Comparison of ENCODE assay signal across 8 cellular contexts in the genomic region with DNA sequence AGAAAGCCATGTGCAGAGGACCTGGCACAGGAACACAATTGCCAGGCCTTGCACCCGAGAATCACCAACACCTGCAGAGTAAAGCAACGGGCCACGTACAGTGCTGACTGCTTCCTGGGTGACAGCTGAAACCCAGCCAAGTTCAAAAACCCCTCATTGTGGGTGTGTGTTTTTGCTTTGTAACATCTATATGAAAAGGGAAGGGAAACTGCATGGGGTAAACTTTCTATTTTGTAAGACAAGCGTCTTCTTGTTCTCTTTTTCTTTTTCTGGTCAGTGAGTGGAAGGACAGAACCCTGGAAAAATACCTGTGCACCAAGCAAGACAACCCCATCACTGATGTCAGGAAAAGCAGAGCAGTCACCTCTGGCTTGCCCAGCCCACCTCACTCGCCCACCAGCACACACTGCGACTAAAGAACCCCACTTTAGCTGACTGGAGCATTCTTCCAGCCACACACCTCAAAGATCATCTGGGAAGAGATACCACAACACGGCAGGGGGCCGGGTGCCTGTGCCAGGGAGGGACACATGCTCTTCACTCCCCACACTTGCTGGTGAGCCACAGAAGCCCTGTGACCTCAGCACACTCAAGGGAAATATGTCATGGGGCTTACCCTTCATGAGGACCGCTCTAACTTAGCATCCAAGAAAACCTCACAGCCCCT.
DNase-seq lines count a peak whose midpoint lies in the region; ATAC-seq and TF ChIP-seq lines count a peak whose summit lies in the region.

No MANE protein-coding gene starts in this region.

- intact Hi-C loops in spleen (cut with DNase I; ENCODE audit: low total_unique reads) = no loop called here

- H3K4me2 ChIP-seq in DOHH2 (ENCODE audit: low read length) (peak overlapping the region; percentile 72), SU-DHL-6 (ENCODE audit: low read depth, low read length, poor library complexity, severe bottlenecking) (peak overlapping the region; percentile 66), SK-N-SH (no peak overlapping the region)

- POLR2A ChIA-PET in SK-N-SH (lab: Yijun Ruan, JAX) = no interaction called here

- H3K79me2 ChIP-seq in DOHH2 (ENCODE audit: control insufficient read depth, low read length) = no peaks in the 10 kb centered on the region
- no peaks in the 10 kb centered on the region for H3K79me2 ChIP-seq in SU-DHL-6 (ENCODE audit: insufficient read depth, low read length)
- H3K79me2 ChIP-seq in SK-N-SH (ENCODE audit: insufficient read depth) = no peaks in the 10 kb centered on the region

- TF ChIP-seq RAD21 in SK-N-SH (IDR thresholded peaks at IDR 0.05; ENCODE audit: low read length) = no peak

- WGBS in spleen, 5 donors = 45 to 57% (median 51%) methylated on average over 9 of the region's 9 CpGs
- WGBS in SK-N-SH (ENCODE audit: low lambda C conversion rate) = 53% methylated on average over 8 of the region's 9 CpGs

- no peak for TF ChIP-seq POLR2A in spleen (IDR thresholded peaks at IDR 0.05)

- H2AFZ ChIP-seq in SU-DHL-6 (ENCODE audit: low read depth, low read length, severe bottlenecking) (peak overlapping the region; percentile 29), SK-N-SH (ENCODE audit: low read depth) (no peak overlapping the region)

- no peak for TF ChIP-seq CTCF in DOHH2 (IDR thresholded peaks at IDR 0.05; ENCODE audit: low read depth, low read length, poor library complexity, severe bottlenecking)
- TF ChIP-seq CTCF in SU-DHL-6 (IDR thresholded peaks at IDR 0.05; ENCODE audit: insufficient read depth, low read length, poor library complexity, severe bottlenecking) = no peak
- no peak for TF ChIP-seq CTCF in spleen (IDR thresholded peaks at IDR 0.05 in 8 of 11, conservative IDR thresholded peaks at IDR 0.05 in 3 of 11)
- TF ChIP-seq CTCF in SK-N-SH (IDR thresholded peaks at IDR 0.05) = no peak

- peak; percentile 84 for DNase-seq in spleen
- DNase-seq in ecto neural progenitor cell (ENCODE audit: low spot score) = no peak
- no peak for DNase-seq in SK-N-SH
- DNase-seq in kidney glomerular epithelial cell (lab: John Stamatoyannopoulos, UW) = no peak

- H3K9me2 ChIP-seq in DOHH2 (replicated peaks; ENCODE audit: control insufficient read depth, low read length) (no peaks in the 10 kb centered on the region), SU-DHL-6 (replicated peaks; ENCODE audit: insufficient read depth, low read length) (no peaks in the 10 kb centered on the region), SK-N-SH (no peaks in the 10 kb centered on the region)

- H3K4me1 ChIP-seq in DOHH2 (ENCODE audit: control insufficient read depth, low read length) = peaks cover 34% of the 10 kb centered on the region
- peaks cover 0 to 33% (median 23%) of the 10 kb centered on the region in 6 donors for H3K4me1 ChIP-seq in spleen
- H3K4me1 ChIP-seq in SK-N-SH (ENCODE audit: control insufficient read depth in 1 of 2, insufficient read depth in 2 of 2, low read depth in 1 of 2, low read length in 1 of 2) = no peaks in the 10 kb centered on the region; a peak in 1 of 4 replicates

- H3K4me3 ChIP-seq in DOHH2 (ENCODE audit: low read length) = peak overlapping the region; percentile 50
- peak overlapping the region; percentile 22 for H3K4me3 ChIP-seq in SU-DHL-6 (ENCODE audit: insufficient read depth, low read length, poor library complexity, severe bottlenecking)
- H3K4me3 ChIP-seq in spleen = peak overlapping the region in 1 of 8 donors; percentile 1
- no peak overlapping the region for H3K4me3 ChIP-seq in SK-N-SH (ENCODE audit: low read depth in 2 of 2, low read length in 1 of 2)

- H3K36me3 ChIP-seq in DOHH2 (ENCODE audit: control insufficient read depth, low read length) (peaks cover 4% of the 10 kb centered on the region), SU-DHL-6 (ENCODE audit: low read length) (no peaks in the 10 kb centered on the region), spleen (no peaks in the 10 kb centered on the region), SK-N-SH (replicated peaks in 1 of 2; ENCODE audit: control insufficient read depth in 1 of 2, insufficient read depth in 2 of 2, low read length in 1 of 2) (no peaks in the 10 kb centered on the region)

- H3K9me3 ChIP-seq in DOHH2 (ENCODE audit: control insufficient read depth, insufficient read depth, low read length) (peaks cover 4% of the 10 kb centered on the region; the same call in 1 of the 2 replicates), SU-DHL-6 (ENCODE audit: insufficient read depth, low read length) (no peaks in the 10 kb centered on the region), spleen (no peaks in the 10 kb centered on the region), SK-N-SH (no peaks in the 10 kb centered on the region)

- H3K27me3 ChIP-seq in DOHH2 (ENCODE audit: control insufficient read depth, low read length) = no peaks in the 10 kb centered on the region
- H3K27me3 ChIP-seq in SU-DHL-6 (ENCODE audit: low read length) = no peaks in the 10 kb centered on the region
- no peaks in the 10 kb centered on the region for H3K27me3 ChIP-seq in spleen (replicated peaks in 1 of 7)
- H3K27me3 ChIP-seq in SK-N-SH (ENCODE audit: insufficient read depth) = no peaks in the 10 kb centered on the region

- H3K27ac ChIP-seq in DOHH2 (ENCODE audit: low read depth, low read length) = peak overlapping the region; percentile 77
- H3K27ac ChIP-seq in SU-DHL-6 (ENCODE audit: low read depth, low read length) = peak overlapping the region; percentile 89
- H3K27ac ChIP-seq in spleen = peak overlapping the region; percentile 1 to 88 (median 62)
- no peak overlapping the region for H3K27ac ChIP-seq in SK-N-SH (ENCODE audit: low read depth in 2 of 2, low read length in 1 of 2)

- CTCF ChIA-PET in SK-N-SH (lab: Yijun Ruan, JAX) = interaction anchor here (1.7 kb wide), 1 partner anchor 21 kb away, joined by 4 read pairs; no protein-coding TSS in a partner anchor

- ATAC-seq in GM19035 (IDR thresholded peaks at IDR 0.05; ENCODE audit: unreplicated experiment) (peak; percentile 90), HG03064 (IDR thresholded peaks at IDR 0.05; ENCODE audit: low read depth, unreplicated experiment) (peak; percentile 90)

- TF ChIP-seq EP300 in SK-N-SH (IDR thresholded peaks at IDR 0.05; ENCODE audit: borderline replicate concordance in 1 of 2, low read depth in 1 of 2, low read length in 1 of 2) = no peak

- H4K20me1 ChIP-seq in DOHH2 (ENCODE audit: control insufficient read depth, insufficient read depth, low read depth, low read length) = no peaks in the 10 kb centered on the region
- H4K20me1 ChIP-seq in SU-DHL-6 (ENCODE audit: low read depth, low read length) = no peaks in the 10 kb centered on the region
- H4K20me1 ChIP-seq in SK-N-SH (ENCODE audit: insufficient read depth) = no peaks in the 10 kb centered on the region

- H3K9ac ChIP-seq in SU-DHL-6 (ENCODE audit: low read length) (peak overlapping the region; percentile 49), SK-N-SH (no peak overlapping the region)

- H3F3A ChIP-seq in DOHH2 (ENCODE audit: control insufficient read depth, insufficient read depth) (peaks cover 11% of the 10 kb centered on the region), SU-DHL-6 (ENCODE audit: insufficient read depth) (peaks cover 8% of the 10 kb centered on the region), SK-N-SH (replicated peaks; ENCODE audit: insufficient read depth) (no peaks in the 10 kb centered on the region)

TF ChIP-seq in SK-N-SH, 30 proteins besides CTCF, POLR2A, EP300 and RAD21 (continues in another document):
- TF ChIP-seq ELF1 (IDR thresholded peaks at IDR 0.05) (no peak), FOSL2 (IDR thresholded peaks at IDR 0.05; ENCODE audit: borderline replicate concordance, low read depth) (no peak), MXI1 (IDR thresholded peaks at IDR 0.05; ENCODE audit: low read depth, low read length) (no peak), EZH2phosphoT487 (IDR thresholded peaks at IDR 0.05; ENCODE audit: borderline replicate concordance, low read depth) (no peak), NFIC (IDR thresholded peaks at IDR 0.05; ENCODE audit: borderline replicate concordance) (no peak), FOXM1 (IDR thresholded peaks at IDR 0.05; ENCODE audit: low read depth) (no peak), SIN3A (IDR thresholded peaks at IDR 0.05; ENCODE audit: borderline replicate concordance, low read depth, low read length) (no peak), RXRA (IDR thresholded peaks at IDR 0.05; ENCODE audit: borderline replicate concordance, low read depth) (no peak), RFX5 (IDR thresholded peaks at IDR 0.05; ENCODE audit: low read length) (no peak), RCOR1 (IDR thresholded peaks at IDR 0.05; ENCODE audit: low read length) (no peak), CHD2 (IDR thresholded peaks at IDR 0.05; ENCODE audit: low read length, partially characterized antibody) (no peak), GATA2 (CRISPR knock-in tag; IDR thresholded peaks at IDR 0.05) (no peak), POLR2AphosphoS5 (IDR thresholded peaks at IDR 0.05; ENCODE audit: low read depth, low read length) (no peak)
- TF ChIP-seq, protein P1, sequence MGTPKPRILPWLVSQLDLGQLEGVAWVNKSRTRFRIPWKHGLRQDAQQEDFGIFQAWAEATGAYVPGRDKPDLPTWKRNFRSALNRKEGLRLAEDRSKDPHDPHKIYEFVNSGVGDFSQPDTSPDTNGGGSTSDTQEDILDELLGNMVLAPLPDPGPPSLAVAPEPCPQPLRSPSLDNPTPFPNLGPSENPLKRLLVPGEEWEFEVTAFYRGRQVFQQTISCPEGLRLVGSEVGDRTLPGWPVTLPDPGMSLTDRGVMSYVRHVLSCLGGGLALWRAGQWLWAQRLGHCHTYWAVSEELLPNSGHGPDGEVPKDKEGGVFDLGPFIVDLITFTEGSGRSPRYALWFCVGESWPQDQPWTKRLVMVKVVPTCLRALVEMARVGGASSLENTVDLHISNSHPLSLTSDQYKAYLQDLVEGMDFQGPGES (IDR thresholded peaks at IDR 0.05; ENCODE audit: low read depth, low read length) = no peak
- TF ChIP-seq, protein P2, sequence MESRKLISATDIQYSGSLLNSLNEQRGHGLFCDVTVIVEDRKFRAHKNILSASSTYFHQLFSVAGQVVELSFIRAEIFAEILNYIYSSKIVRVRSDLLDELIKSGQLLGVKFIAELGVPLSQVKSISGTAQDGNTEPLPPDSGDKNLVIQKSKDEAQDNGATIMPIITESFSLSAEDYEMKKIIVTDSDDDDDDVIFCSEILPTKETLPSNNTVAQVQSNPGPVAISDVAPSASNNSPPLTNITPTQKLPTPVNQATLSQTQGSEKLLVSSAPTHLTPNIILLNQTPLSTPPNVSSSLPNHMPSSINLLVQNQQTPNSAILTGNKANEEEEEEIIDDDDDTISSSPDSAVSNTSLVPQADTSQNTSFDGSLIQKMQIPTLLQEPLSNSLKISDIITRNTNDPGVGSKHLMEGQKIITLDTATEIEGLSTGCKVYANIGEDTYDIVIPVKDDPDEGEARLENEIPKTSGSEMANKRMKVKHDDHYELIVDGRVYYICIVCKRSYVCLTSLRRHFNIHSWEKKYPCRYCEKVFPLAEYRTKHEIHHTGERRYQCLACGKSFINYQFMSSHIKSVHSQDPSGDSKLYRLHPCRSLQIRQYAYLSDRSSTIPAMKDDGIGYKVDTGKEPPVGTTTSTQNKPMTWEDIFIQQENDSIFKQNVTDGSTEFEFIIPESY (IDR thresholded peaks at IDR 0.05; ENCODE audit: borderline replicate concordance, low read depth) = no peak

Comparison
In these comparisons a context has a peak if more than half of its experiments do, and no peak if none do; other contexts are left out.
1. H3K27ac ChIP-seq: peak in DOHH2 (single experiment), SU-DHL-6 (single experiment) and spleen (8 of 8); none in SK-N-SH (0 of 2).
2. H3K4me3 ChIP-seq: peak in DOHH2 (single experiment) and SU-DHL-6 (single experiment); none in SK-N-SH (0 of 2).